In genomic region chr2:84702941-84703340, GRCh38 we compare ENCODE assay signal across 36 cellular contexts.
"Had no signal": no experiment of that assay in that cellular context is flagged by ENCODE, and none has a peak within 500 bp of the region (broad histone marks: within the 10 kb centered on the region; RNA-seq: fewer than 3 reads in every experiment).

No MANE protein-coding gene starts in this region.

- H3K4me3 Mint-ChIP-seq: activated B cell treated with CpG ODN at 0.5 μM for 24 hours; activated CD4-positive, alpha-beta memory T cell treated with anti-CD3 and anti-CD28 coated beads for 36 hours; activated CD4-positive, alpha-beta T cell treated with anti-CD3 and anti-CD28 coated beads, Interleukin-2, amount 10 ng/mL, durations not matched to agents 24 days and 14 days; activated CD8-positive, alpha-beta T cell treated with anti-CD3 and anti-CD28 coated beads for 36 hours; activated naive CD4-positive, alpha-beta T cell treated with anti-CD3 and anti-CD28 coated beads, Interleukin-2, amount 10 ng/mL, durations not matched to agents 7 days and 5 days; activated naive CD4-positive, alpha-beta T cell treated with anti-CD3 and anti-CD28 coated beads, Interleukin-2, amount 50 U/mL, for 24 hours; activated naive CD8-positive, alpha-beta T cell; activated naive CD8-positive, alpha-beta T cell treated with anti-CD3 and anti-CD28 coated beads, Interleukin-2, amount 10 ng/mL, durations not matched to agents 7 days and 5 days; activated naive CD8-positive, alpha-beta T cell treated with anti-CD3 and anti-CD28 coated beads, Interleukin-2, amount 50 U/mL, for 24 hours; activated T-cell treated with anti-CD3 and anti-CD28 coated beads, Interleukin-2, amount 50 U/mL, for 4 hours; activated T-cell treated with anti-CD3 and anti-CD28 coated beads, Interleukin-2, amount 50 U/mL, for 72 hours; activated T-helper 1 cell treated with anti-CD3 and anti-CD28 coated beads, Interleukin-12 subunit alpha, Interleukin-12 subunit beta, Interleukin-2, Interleukin-4 antibody, amounts not matched to agents 30 ng/mL and 10 ng/mL and 1 ng/mL, durations not matched to agents 14 hours and 24 hours and 36 hours; central memory CD8-positive, alpha-beta T cell; T-helper 1 cell treated with Interleukin-12 subunit alpha and Interleukin-12 subunit beta and Interleukin-4 antibody, amounts not matched to agents 30 μg/mL and 1 μg/mL, for 36 hours; T-helper 2 cell treated with Interferon-gamma antibody and Interleukin-4, amounts not matched to agents 5 μg/mL and 100 μg/mL, for 36 hours had no signal

- DNase-seq: activated B cell treated with CpG ODN at 0.5 μM for 24 hours; activated CD4-positive, alpha-beta memory T cell treated with anti-CD3 and anti-CD28 coated beads for 36 hours; activated CD4-positive, alpha-beta T cell treated with anti-CD3 and anti-CD28 coated beads for 4 hours; activated CD4-positive, alpha-beta T cell treated with anti-CD3 and anti-CD28 coated beads, Interleukin-2, amount 10 ng/mL, durations not matched to agents 24 days and 14 days; activated CD4-positive, alpha-beta T cell treated with anti-CD3 and anti-CD28 coated beads, Interleukin-2, amount 50 U/mL, for 1 hour; activated CD4-positive, alpha-beta T cell treated with anti-CD3 and anti-CD28 coated beads, Interleukin-2, amount 50 U/mL, for 4 hours; activated CD4-positive, CD25-positive, alpha-beta regulatory T cell treated with anti-CD3 and anti-CD28 coated beads, Interleukin-2, amount 50 U/mL, for 72 hours; activated CD8-positive, alpha-beta memory T cell treated with anti-CD3 and anti-CD28 coated beads, Interleukin-2, amount 50 U/mL, for 4 hours; activated CD8-positive, alpha-beta T cell treated with anti-CD3 and anti-CD28 coated beads for 36 hours; activated effector memory CD4-positive, alpha-beta T cell treated with Interleukin-2 at 50 U/mL for 16 hours; activated gamma-delta T cell; activated naive CD4-positive, alpha-beta T cell treated with anti-CD3 and anti-CD28 coated beads, Interleukin-2, amount 10 ng/mL, durations not matched to agents 7 days and 5 days; activated naive CD4-positive, alpha-beta T cell treated with Interleukin-2 at 50 U/mL for 16 hours; activated naive CD8-positive, alpha-beta T cell treated with anti-CD3 and anti-CD28 coated beads, Interleukin-2, amount 10 ng/mL, durations not matched to agents 7 days and 5 days; activated naive CD8-positive, alpha-beta T cell treated with anti-CD3 and anti-CD28 coated beads, Interleukin-2, amount 50 U/mL, for 24 hours; activated T-cell treated with anti-CD3 and anti-CD28 coated beads for 4 hours; activated T-cell treated with anti-CD3 and anti-CD28 coated beads, Interleukin-2, amount 50 U/mL, for 1 hour; activated T-cell treated with anti-CD3 and anti-CD28 coated beads, Interleukin-2, amount 50 U/mL, for 4 hours; activated T-cell treated with anti-CD3 and anti-CD28 coated beads, Interleukin-2, amount 50 U/mL, for 72 hours; amniotic stem cell; aorta; body of pancreas; brain microvascular endothelial cell; cerebellar nuclear complex; T-helper 1 cell; T-helper 2 cell; T-helper 9 cell had no signal

- H3K4me3 ChIP-seq: body of pancreas, cardiac muscle cell had no signal

- H3K9me3 Mint-ChIP-seq: activated naive CD4-positive, alpha-beta T cell treated with anti-CD3 and anti-CD28 coated beads, Interleukin-2, amount 50 U/mL, for 24 hours; central memory CD8-positive, alpha-beta T cell had no signal

- H3K27me3 ChIP-seq: body of pancreas, brain microvascular endothelial cell, cardiac muscle cell had no signal

- H3K4me1 ChIP-seq: body of pancreas had no signal

- H3K27ac ChIP-seq: body of pancreas, brain microvascular endothelial cell, cardiac muscle cell, VCaP had no signal

- H3K9me3 ChIP-seq: body of pancreas had no signal

- H3K27ac Mint-ChIP-seq: activated B cell treated with CpG ODN at 0.5 μM for 24 hours; activated CD4-positive, alpha-beta memory T cell treated with anti-CD3 and anti-CD28 coated beads for 36 hours; activated CD4-positive, alpha-beta T cell treated with anti-CD3 and anti-CD28 coated beads, Interleukin-2, amount 10 ng/mL, durations not matched to agents 24 days and 14 days; activated CD8-positive, alpha-beta T cell treated with anti-CD3 and anti-CD28 coated beads for 36 hours; activated naive CD4-positive, alpha-beta T cell treated with anti-CD3 and anti-CD28 coated beads, Interleukin-2, amount 10 ng/mL, durations not matched to agents 7 days and 5 days; activated naive CD4-positive, alpha-beta T cell treated with anti-CD3 and anti-CD28 coated beads, Interleukin-2, amount 50 U/mL, for 24 hours; activated naive CD8-positive, alpha-beta T cell; activated naive CD8-positive, alpha-beta T cell treated with anti-CD3 and anti-CD28 coated beads, Interleukin-2, amount 10 ng/mL, durations not matched to agents 7 days and 5 days; activated naive CD8-positive, alpha-beta T cell treated with anti-CD3 and anti-CD28 coated beads, Interleukin-2, amount 50 U/mL, for 24 hours; activated T-cell treated with anti-CD3 and anti-CD28 coated beads, Interleukin-2, amount 50 U/mL, for 72 hours; activated T-helper 1 cell treated with anti-CD3 and anti-CD28 coated beads, Interleukin-12 subunit alpha, Interleukin-12 subunit beta, Interleukin-2, Interleukin-4 antibody, amounts not matched to agents 30 ng/mL and 10 ng/mL and 1 ng/mL, durations not matched to agents 14 hours and 24 hours and 36 hours; activated T-helper 2 cell treated with anti-CD3 and anti-CD28 coated beads, Interferon-gamma antibody, Interleukin-2, Interleukin-4, amounts not matched to agents 10 μg/mL and 5 μg/mL and 100 μg/mL, durations not matched to agents 14 hours and 24 hours and 36 hours; T-helper 1 cell treated with Interleukin-12 subunit alpha and Interleukin-12 subunit beta and Interleukin-4 antibody, amounts not matched to agents 30 μg/mL and 1 μg/mL, for 36 hours; T-helper 2 cell treated with Interferon-gamma antibody and Interleukin-4, amounts not matched to agents 5 μg/mL and 100 μg/mL, for 36 hours had no signal

- ATAC-seq: activated CD8-positive, alpha-beta T cell treated with anti-CD3 and anti-CD28 coated beads for 36 hours; activated naive CD8-positive, alpha-beta T cell treated with anti-CD3 and anti-CD28 coated beads, Interleukin-2, amount 50 U/mL, for 24 hours; activated T-cell treated with anti-CD3 and anti-CD28 coated beads, Interleukin-2, amount 50 U/mL, for 4 hours; activated T-cell treated with anti-CD3 and anti-CD28 coated beads, Interleukin-2, amount 50 U/mL, for 72 hours; body of pancreas had no signal

- H3K4me1 Mint-ChIP-seq: activated B cell treated with CpG ODN at 0.5 μM for 24 hours; central memory CD8-positive, alpha-beta T cell had no signal

- H3K36me3 ChIP-seq: brain microvascular endothelial cell, cardiac muscle cell had no signal

- H3K27me3 Mint-ChIP-seq: activated CD4-positive, alpha-beta memory T cell treated with anti-CD3 and anti-CD28 coated beads for 36 hours; activated CD4-positive, alpha-beta T cell treated with anti-CD3 and anti-CD28 coated beads, Interleukin-2, amount 10 ng/mL, durations not matched to agents 24 days and 14 days; activated CD8-positive, alpha-beta T cell treated with anti-CD3 and anti-CD28 coated beads for 36 hours; activated naive CD4-positive, alpha-beta T cell treated with anti-CD3 and anti-CD28 coated beads, Interleukin-2, amount 10 ng/mL, durations not matched to agents 7 days and 5 days; activated naive CD4-positive, alpha-beta T cell treated with anti-CD3 and anti-CD28 coated beads, Interleukin-2, amount 50 U/mL, for 24 hours; activated naive CD8-positive, alpha-beta T cell; activated naive CD8-positive, alpha-beta T cell treated with anti-CD3 and anti-CD28 coated beads, Interleukin-2, amount 10 ng/mL, durations not matched to agents 7 days and 5 days; activated naive CD8-positive, alpha-beta T cell treated with anti-CD3 and anti-CD28 coated beads, Interleukin-2, amount 50 U/mL, for 24 hours; central memory CD8-positive, alpha-beta T cell had no signal
